12 cellular contexts compared by ENCODE assay signal in the genomic region with DNA sequence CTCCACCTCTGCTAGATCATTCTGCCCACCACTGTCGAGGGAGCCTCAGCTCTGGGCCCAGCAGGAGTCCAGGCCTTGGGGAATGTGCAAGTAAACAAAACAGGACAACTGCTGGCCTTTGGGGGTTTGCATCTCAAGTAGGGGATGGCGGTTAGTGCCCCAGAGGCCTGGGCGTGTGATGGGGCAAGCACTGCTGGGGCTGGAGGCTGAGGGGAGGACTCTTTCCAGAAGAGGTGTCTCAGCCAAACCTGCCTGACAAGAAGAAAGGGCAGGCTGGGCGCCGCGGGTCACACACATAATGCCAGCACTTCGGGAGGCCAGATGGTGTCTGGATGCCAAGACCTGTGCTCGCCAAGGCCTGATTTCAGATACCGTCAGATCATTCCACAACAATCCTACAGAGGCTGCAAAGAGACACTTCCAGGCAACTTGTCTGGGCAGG. TPM values are rescaled to one million over a fixed set of nuclear protein-coding genes. Genes with fewer than 3 reads are reported as not detected.
DNase-seq lines count a peak whose midpoint lies in the region; TF ChIP-seq lines count a peak whose summit lies in the region.
"Had no signal": no experiment of that assay in that cellular context is flagged by ENCODE, and none has a peak within 500 bp of the region (broad histone marks: within the 10 kb centered on the region; RNA-seq: fewer than 3 reads in every experiment).

No MANE protein-coding gene starts in this region.

- no peak for TF ChIP-seq EP300 in tibial nerve (IDR thresholded peaks at IDR 0.05)

- no peak overlapping the region for H3K4me2 ChIP-seq in trophoblast cell (ENCODE audit: low read length)

- H3K4ac ChIP-seq in trophoblast cell (ENCODE audit: low read depth, low read length), result peak overlapping the region; percentile 13

- peak overlapping the region; percentile 72 for H2BK120ac ChIP-seq in trophoblast cell (ENCODE audit: insufficient read depth, low read length, poor library complexity)

- H2BK5ac ChIP-seq in trophoblast cell (ENCODE audit: low read depth, low read length, poor library complexity), result peak overlapping the region; percentile 74

- H4K12ac ChIP-seq in trophoblast cell (ENCODE audit: low read depth, low read length), result peak overlapping the region; percentile 23

- H3K4me1 ChIP-seq in trophoblast cell (ENCODE audit: control insufficient read depth in 1 of 2, insufficient read depth in 2 of 2, low read length in 2 of 2) (peaks cover 22 to 28% of the 10 kb centered on the region in 2 experiments), tibial nerve (peaks cover 0 to 5% (median 2%) of the 10 kb centered on the region in 4 donors)

- peak overlapping the region; percentile 54 for H2AFZ ChIP-seq in trophoblast cell (ENCODE audit: insufficient read depth, low read length, poor library complexity)

- H3K27ac ChIP-seq in trophoblast cell (ENCODE audit: low read depth, low read length), result peak overlapping the region; percentile 87
- no peak overlapping the region for H3K27ac ChIP-seq in tibial nerve

- WGBS in trophoblast cell (ENCODE audit: extremely low coverage, insufficient coverage, insufficient read length), result no CpG with 5 or more reads among the region's 9 CpGs
- 75 to 86% methylated on average over 8 to 9 of the region's 9 CpGs for WGBS in tibial nerve, 2 donors

- peak overlapping the region; percentile 18 for H3K14ac ChIP-seq in trophoblast cell (ENCODE audit: low read length)

- H3K79me1 ChIP-seq in trophoblast cell (ENCODE audit: low read length), result peaks cover 24% of the 10 kb centered on the region

- TF ChIP-seq CTCF in epithelial cell of esophagus (IDR thresholded peaks at IDR 0.05; ENCODE audit: insufficient read depth, low read depth, low read length, missing control alignments), result no peak
- TF ChIP-seq CTCF in tibial nerve (IDR thresholded peaks at IDR 0.05), result no peak

- no peak overlapping the region for H3K23ac ChIP-seq in trophoblast cell (ENCODE audit: low read length)

- H3K36me3 ChIP-seq in trophoblast cell (ENCODE audit: control insufficient read depth in 1 of 2, insufficient read depth in 2 of 2, low read length in 2 of 2) (peaks cover 9 to 15% of the 10 kb centered on the region in 2 experiments), tibial nerve (peaks cover 0 to 55% (median 0%) of the 10 kb centered on the region in 3 donors)

- H2AK5ac ChIP-seq in trophoblast cell (ENCODE audit: low read length), result peak overlapping the region; percentile 45

- peak overlapping the region; percentile 57 for H3K18ac ChIP-seq in trophoblast cell (ENCODE audit: low read length)

- H3K4me3 ChIP-seq in epithelial cell of esophagus (ENCODE audit: low read length), result no peak overlapping the region
- no peak overlapping the region for H3K4me3 ChIP-seq in trophoblast cell (ENCODE audit: low read depth, low read length)
- no peak overlapping the region for H3K4me3 ChIP-seq in tibial nerve

- no peaks in the 10 kb centered on the region for H3K79me2 ChIP-seq in trophoblast cell (ENCODE audit: control insufficient read depth, insufficient read depth, low read length, poor library complexity)

- H3K27me3 ChIP-seq in trophoblast cell (ENCODE audit: insufficient read depth, low read length) (no peaks in the 10 kb centered on the region), tibial nerve (no peaks in the 10 kb centered on the region)

- peaks cover 4% of the 10 kb centered on the region for H3K9me3 ChIP-seq in trophoblast cell (ENCODE audit: insufficient read depth, low read depth, low read length)
- no peaks in the 10 kb centered on the region for H3K9me3 ChIP-seq in tibial nerve

- H2BK12ac ChIP-seq in trophoblast cell (ENCODE audit: low read length), result peak overlapping the region; percentile 20

- no peak for TF ChIP-seq POLR2A in tibial nerve (IDR thresholded peaks at IDR 0.05)

- H4K8ac ChIP-seq in trophoblast cell (ENCODE audit: low read depth, low read length), result peak overlapping the region; percentile 66

- H4K91ac ChIP-seq in trophoblast cell (ENCODE audit: low read depth, low read length), result peak overlapping the region; percentile 82

- DNase-seq in GF-D8 (lab: John Stamatoyannopoulos, UW) (peak; percentile 63), MV-4-11 (lab: John Stamatoyannopoulos, UW) (peak; percentile 77), epithelial cell of esophagus (ENCODE audit: low read depth) (peak; percentile 65), trophoblast cell (peak in 1 of 2 donors; percentile 33), NCI-H1694 treated with DMSO at 0.1 percent for 48 hours (lab: John Stamatoyannopoulos, UW) (no peak), tibial nerve (ENCODE audit: low spot score in 2 of 2) (no peak), inferior parietal cortex (ENCODE audit: extremely low spot score) (no peak)
- no peak for DNase-seq in stimulated activated CD4-positive, alpha-beta T cell treated with anti-CD3 and anti-CD28 coated beads, Interleukin-15, amount 100 ng/mL, for 24 hours
- DNase-seq: dermis blood vessel endothelial cell, DMS79, kidney, MM.1S had no signal

- no peak overlapping the region for H3K9ac ChIP-seq in trophoblast cell (ENCODE audit: low read length)

RNA-seq across cellular contexts. Expression of a gene that starts 8.6 kb away (rescaled TPM):
- polyA plus RNA-seq in trophoblast cell (2013), result 31.9 and 35.0 TPM in 2 replicates
- total RNA-seq in tibial nerve, result 100 to 1,000 TPM in 2 of 4 donors, 10 to 100 TPM in 2; 70.2 to 120 (median 95.3) TPM

Comparison
In these comparisons a context has a peak if more than half of its experiments do, and no peak if none do; other contexts are left out.
1. DNase-seq: peak in GF-D8 (single experiment), MV-4-11 (single experiment) and epithelial cell of esophagus (single experiment); none in NCI-H1694 treated with DMSO at 0.1 percent for 48 hours (single experiment), tibial nerve (0 of 2), stimulated activated CD4-positive, alpha-beta T cell treated with anti-CD3 and anti-CD28 coated beads, Interleukin-15, amount 100 ng/mL, for 24 hours (single experiment) and inferior parietal cortex (single experiment).